In the genomic region with DNA sequence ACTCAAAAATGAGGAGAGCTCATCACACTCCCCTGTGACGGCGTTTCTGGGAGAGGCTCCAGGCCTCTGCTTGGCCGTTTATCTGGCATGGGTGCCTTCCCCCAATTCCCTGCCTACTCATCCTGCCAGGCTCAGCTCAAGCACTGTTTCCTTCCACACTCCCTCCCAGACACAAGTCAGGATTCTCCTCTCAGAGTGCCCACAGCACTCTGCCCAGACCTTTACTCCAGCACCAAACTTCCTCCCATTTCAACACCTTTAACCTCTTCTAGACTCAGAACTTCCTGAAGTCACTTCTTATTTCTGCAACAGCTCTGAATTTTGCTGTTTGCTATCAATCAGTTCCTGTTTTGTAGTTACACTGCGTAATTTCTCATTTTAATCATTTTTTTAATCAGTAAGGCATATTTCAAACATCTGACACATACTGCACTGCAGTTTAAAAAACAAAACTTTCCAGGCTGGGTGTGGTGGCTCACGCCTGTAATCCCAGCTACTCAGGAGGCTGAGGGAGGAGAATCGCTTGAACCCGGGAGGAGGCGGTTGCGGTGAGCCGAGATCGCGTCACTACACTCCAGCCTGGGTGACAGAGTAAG, we compare ENCODE assay signal across 11 cellular contexts. TPM values are rescaled to one million over a fixed set of nuclear protein-coding genes. Genes with fewer than 3 reads are reported as not detected.
DNase-seq lines count a peak whose midpoint lies in the region; ATAC-seq, FAIRE-seq and TF ChIP-seq lines count a peak whose summit lies in the region.
"Had no signal": no experiment of that assay in that cellular context is flagged by ENCODE, and none has a peak within 500 bp of the region (broad histone marks: within the 10 kb centered on the region; RNA-seq: fewer than 3 reads in every experiment).

No MANE protein-coding gene starts in this region.

- no peak overlapping the region for H2BK120ac ChIP-seq in H9 (ENCODE audit: low read depth, low read length, poor library complexity, severe bottlenecking)

- no peak overlapping the region for H3K4me2 ChIP-seq in H9 (ENCODE audit: insufficient read depth, insufficient read length, low read length)

- no peaks in the 10 kb centered on the region for H3K23me2 ChIP-seq in H9 (ENCODE audit: insufficient read length, low read depth, low read length, poor library complexity, severe bottlenecking)

- no peak overlapping the region for H2BK20ac ChIP-seq in H9 (ENCODE audit: low read depth, low read length, poor library complexity, severe bottlenecking)

- H3K27ac ChIP-seq in H9 (ENCODE audit: insufficient read length, low read depth, low read length): no peak overlapping the region
- H3K27ac ChIP-seq: C4-2B had no signal

- no peak overlapping the region for H2BK15ac ChIP-seq in H9 (ENCODE audit: low read depth, low read length)

- no peak overlapping the region for H3K14ac ChIP-seq in H9 (ENCODE audit: insufficient read depth, low read length)

- no peak overlapping the region for H3K9ac ChIP-seq in H9 (ENCODE audit: extremely low read depth, insufficient read length, low read length)

- H3K9me3 Mint-ChIP-seq in activated naive CD4-positive, alpha-beta T cell treated with anti-CD3 and anti-CD28 coated beads, Interleukin-2, amount 50 U/mL, for 24 hours: no peaks in the 10 kb centered on the region
- H3K9me3 Mint-ChIP-seq in memory B cell (no peaks in the 10 kb centered on the region), H9 (no peaks in the 10 kb centered on the region)

- H2AFZ ChIP-seq in H9 (ENCODE audit: low read length): no peak overlapping the region

- H3K36me3 Mint-ChIP-seq in activated naive CD4-positive, alpha-beta T cell treated with anti-CD3 and anti-CD28 coated beads, Interleukin-2, amount 50 U/mL, for 24 hours: peaks cover 12% of the 10 kb centered on the region
- H3K36me3 Mint-ChIP-seq in memory B cell (peaks cover 22% of the 10 kb centered on the region), H9 (ENCODE audit: insufficient read depth in 1 of 3, low read depth in 3 of 3) (peaks cover 0 to 16% (median 6%) of the 10 kb centered on the region in 3 experiments; a peak in 2 of 7 replicates)

- DNase-seq in AG08395 (ENCODE audit: low spot score) (peak; percentile 27), NOMO-1 treated with DMSO at 0.1 percent for 48 hours (lab: John Stamatoyannopoulos, UW; ENCODE audit: unreplicated experiment) (peak; percentile 89), memory B cell (ENCODE audit: low spot score in 2 of 2) (no peak), RCC 7860 (ENCODE audit: low spot score) (no peak), NCI-H1694 treated with DMSO at 0.1 percent for 48 hours (lab: John Stamatoyannopoulos, UW) (no peak), H9 (no peak)

- peaks cover 92% of the 10 kb centered on the region for H3K4me1 Mint-ChIP-seq in activated naive CD4-positive, alpha-beta T cell treated with anti-CD3 and anti-CD28 coated beads, Interleukin-2, amount 50 U/mL, for 24 hours
- H3K4me1 Mint-ChIP-seq in memory B cell (peaks cover 26% of the 10 kb centered on the region), H9 (no peaks in the 10 kb centered on the region)

- no peak overlapping the region for H4K91ac ChIP-seq in H9 (ENCODE audit: insufficient read length, low read depth, low read length)

- H2BK12ac ChIP-seq in H9 (ENCODE audit: insufficient read length, low read depth, low read length): no peak overlapping the region

- ATAC-seq in memory B cell (ENCODE audit: low read depth): peak; percentile 63
- no peak for ATAC-seq in GM21786 (IDR thresholded peaks at IDR 0.05; ENCODE audit: unreplicated experiment)

- no peak overlapping the region for H3K23ac ChIP-seq in H9 (ENCODE audit: insufficient read length, low read depth, low read length)

- H3K27me3 ChIP-seq in H9 (ENCODE audit: insufficient read depth, low read length): no peaks in the 10 kb centered on the region

- no peak overlapping the region for H2AK5ac ChIP-seq in H9 (ENCODE audit: insufficient read length, low read length)

- H3T11ph ChIP-seq in H9 (ENCODE audit: low read length): no peak overlapping the region

- H3K9me3 ChIP-seq in H9 (ENCODE audit: control insufficient read depth, low read depth, low read length): no peaks in the 10 kb centered on the region

- H4K5ac ChIP-seq in H9 (ENCODE audit: insufficient read length, low read depth, low read length): no peak overlapping the region

- peak overlapping the region; percentile 92 for H3K27ac Mint-ChIP-seq in activated naive CD4-positive, alpha-beta T cell treated with anti-CD3 and anti-CD28 coated beads, Interleukin-2, amount 50 U/mL, for 24 hours
- peak overlapping the region; percentile 82 for H3K27ac Mint-ChIP-seq in memory B cell
- H3K27ac Mint-ChIP-seq in H9: peak overlapping the region in 1 of 3 experiments; percentile 14; a peak in 1 of 7 replicates

- no peak overlapping the region for H3K56ac ChIP-seq in H9 (ENCODE audit: insufficient read length, low read depth, low read length)

- H3K27me3 Mint-ChIP-seq in activated naive CD4-positive, alpha-beta T cell treated with anti-CD3 and anti-CD28 coated beads, Interleukin-2, amount 50 U/mL, for 24 hours: no peaks in the 10 kb centered on the region
- H3K27me3 Mint-ChIP-seq in memory B cell (no peaks in the 10 kb centered on the region), H9 (ENCODE audit: low read depth) (no peaks in the 10 kb centered on the region)

- no peak overlapping the region for H4K8ac ChIP-seq in H9 (replicated peaks; ENCODE audit: insufficient read length, low read depth, low read length)

- no CpG with 5 or more reads among the region's 12 CpGs for WGBS in H9 (ENCODE audit: extremely low coverage, insufficient read length, low lambda C conversion rate)

- H3K4me3 Mint-ChIP-seq in activated naive CD4-positive, alpha-beta T cell treated with anti-CD3 and anti-CD28 coated beads, Interleukin-2, amount 50 U/mL, for 24 hours: peak overlapping the region; percentile 84
- H3K4me3 Mint-ChIP-seq in memory B cell (peak overlapping the region; percentile 73), H9 (no peak overlapping the region)

- no peak for FAIRE-seq in RCC 7860 (lab: Jason Lieb, UNC)

- H3K18ac ChIP-seq in H9 (ENCODE audit: insufficient read length, low read depth, low read length): no peak overlapping the region

- no peaks in the 10 kb centered on the region for H4K20me1 ChIP-seq in H9 (ENCODE audit: control insufficient read depth, insufficient read depth, insufficient read length)

- no peaks in the 10 kb centered on the region for H3K4me1 ChIP-seq in H9 (ENCODE audit: insufficient read depth, low read length)

- H3K4ac ChIP-seq in H9 (ENCODE audit: low read depth, low read length): no peak overlapping the region

- no peaks in the 10 kb centered on the region for H3K79me1 ChIP-seq in H9 (ENCODE audit: insufficient read depth, low read depth, low read length, poor library complexity, severe bottlenecking)

- H2BK5ac ChIP-seq in H9 (ENCODE audit: insufficient read length, low read length): no peak overlapping the region

- no peaks in the 10 kb centered on the region for H3K79me2 ChIP-seq in H9 (ENCODE audit: insufficient read depth, low read length)

- no peak for TF ChIP-seq CTCF in H9 (conservative IDR thresholded peaks at IDR 0.05)

RNA-seq across cellular contexts. Expression of gene TRMO, which starts 16.0 kb away (rescaled TPM):
- 8.0 and 8.6 TPM in 2 replicates for total RNA-seq in H9 (2021)

RNA-seq across cellular contexts. Expression of gene HEMGN, which starts 31.6 kb away (rescaled TPM):
- not detected in 2 replicates for total RNA-seq in H9 (2021)
- total RNA-seq: fibroblast of lung, pulmonary artery endothelial cell had no signal

RNA-seq across cellular contexts. Expression of gene FOXE1, which starts 53.3 kb away (rescaled TPM):
- not detected in 2 replicates for total RNA-seq in H9 (2021)
- total RNA-seq: fibroblast of lung, pulmonary artery endothelial cell had no signal

Comparison
In these comparisons a context has a peak if more than half of its experiments do, and no peak if none do; other contexts are left out.
1. DNase-seq: peak in AG08395 (single experiment) and NOMO-1 treated with DMSO at 0.1 percent for 48 hours (single experiment); none in memory B cell (0 of 2), RCC 7860 (single experiment), NCI-H1694 treated with DMSO at 0.1 percent for 48 hours (single experiment) and H9 (single experiment).
2. H3K4me3 Mint-ChIP-seq: peak in activated naive CD4-positive, alpha-beta T cell treated with anti-CD3 and anti-CD28 coated beads, Interleukin-2, amount 50 U/mL, for 24 hours (single experiment) and memory B cell (single experiment); none in H9 (0 of 2).